ENCODE assay signal across 20 cellular contexts in genomic region chr3:144816366-144816765, GRCh38.
"Had no signal": no experiment of that assay in that cellular context is flagged by ENCODE, and none has a peak within 500 bp of the region (broad histone marks: within the 10 kb centered on the region; RNA-seq: fewer than 3 reads in every experiment).

No MANE protein-coding gene starts in this region.

- H3K4me3 ChIP-seq: hepatocyte, left ventricle myocardium inferior, lower lobe of right lung, right atrium auricular region, sigmoid colon, skin epidermis had no signal

- H3K27ac Mint-ChIP-seq: memory B cell, mesothelial cell of epicardium, natural killer cell had no signal

- H2AFZ ChIP-seq: hepatocyte had no signal

- H3K4me1 ChIP-seq: left ventricle myocardium inferior, lower lobe of right lung, right atrium auricular region, sigmoid colon had no signal

- H3K4me2 ChIP-seq: hepatocyte had no signal

- ATAC-seq: left cardiac atrium, lower lobe of right lung, natural killer cell had no signal

- H3K27ac ChIP-seq: hepatocyte, left ventricle myocardium inferior, lower lobe of right lung, right atrium auricular region, sigmoid colon, skin epidermis had no signal

- H3K27me3 Mint-ChIP-seq: memory B cell had no signal

- DNase-seq: cortex of kidney; effector memory CD4-positive, alpha-beta T cell; foreskin melanocyte; head of caudate nucleus; kidney; left cardiac atrium; left ventricle myocardium inferior; lower lobe of right lung; natural killer cell; posterior cingulate gyrus; sigmoid colon; stimulated activated CD4-positive, alpha-beta T cell treated with anti-CD3 and anti-CD28 coated beads, Interleukin-2, amount 100 ng/mL, for 24 hours; stimulated activated naive CD4-positive, alpha-beta T cell; trophoblast cell had no signal

- H3K36me3 ChIP-seq: left ventricle myocardium inferior, lower lobe of right lung, right atrium auricular region, sigmoid colon had no signal

- H3K79me2 ChIP-seq: hepatocyte had no signal

- H3K4me3 Mint-ChIP-seq: memory B cell, mesothelial cell of epicardium, natural killer cell, neural crest cell had no signal

- H3K9me3 ChIP-seq: lower lobe of right lung, right atrium auricular region, sigmoid colon had no signal

- H3K36me3 Mint-ChIP-seq: memory B cell, mesothelial cell of epicardium, natural killer cell had no signal

- H3K4me1 Mint-ChIP-seq: memory B cell, natural killer cell, neural crest cell had no signal

- H3K27me3 ChIP-seq: hepatocyte, right atrium auricular region, sigmoid colon had no signal

- H3K9me3 Mint-ChIP-seq: memory B cell had no signal
